14 cellular contexts compared by ENCODE assay signal in genomic region chr19:4582112-4582553, GRCh38. TPM values are rescaled to one million over a fixed set of nuclear protein-coding genes. Genes with fewer than 3 reads are reported as not detected.
DNase-seq lines count a peak whose midpoint lies in the region; ATAC-seq, FAIRE-seq and TF ChIP-seq lines count a peak whose summit lies in the region.
"Had no signal": no experiment of that assay in that cellular context is flagged by ENCODE, and none has a peak within 500 bp of the region (broad histone marks: within the 10 kb centered on the region; RNA-seq: fewer than 3 reads in every experiment).

No MANE protein-coding gene starts in this region.

- H3K4me3 ChIP-seq in A549: no peak overlapping the region
- no peak overlapping the region for H3K4me3 ChIP-seq in DND-41 (ENCODE audit: low read depth in 1 of 2, low read length in 2 of 2)
- H3K4me3 ChIP-seq: SJSA1, thoracic aorta had no signal

- no peaks in the 10 kb centered on the region for H3K9me3 Mint-ChIP-seq in activated naive CD8-positive, alpha-beta T cell treated with anti-CD3 and anti-CD28 coated beads for 36 hours
- H3K9me3 Mint-ChIP-seq in mesothelial cell of epicardium: no peaks in the 10 kb centered on the region

- H3K9ac ChIP-seq in DND-41 (ENCODE audit: low read depth, low read length): no peak overlapping the region

- 62% methylated on average over 7 of the region's 13 CpGs for WGBS in A549 (ENCODE audit: missing lambda C conversion rate)

- ATAC-seq in A549: no peak
- ATAC-seq in DND-41 (ENCODE audit: insufficient read depth, low read depth): no peak

- DNase-seq in A549 (ENCODE audit: low read depth in 1 of 2, low spot score in 1 of 2) (no peak), DND-41 (no peak), mesothelial cell of epicardium (ENCODE audit: low spot score in 2 of 2, unreplicated experiment in 2 of 2) (no peak), NCI-H2196 (lab: John Stamatoyannopoulos, UW; ENCODE audit: unreplicated experiment) (no peak), frontal cortex (ENCODE audit: low spot score in 2 of 2) (no peak), NCI-H774 (lab: John Stamatoyannopoulos, UW) (no peak), NCI-H1417 (lab: John Stamatoyannopoulos, UW) (no peak)
- no peak for DNase-seq in activated naive CD8-positive, alpha-beta T cell treated with anti-CD3 and anti-CD28 coated beads for 36 hours
- DNase-seq: amniotic stem cell, cortex of kidney, NCI-H2107 had no signal

- H3K4me2 ChIP-seq in A549 (peak overlapping the region; percentile 95), DND-41 (ENCODE audit: insufficient read depth, low read length) (0 out of 2 replicates have a peak overlapping the region, but pooled peaks have one; percentile 33)

- H3K27me3 ChIP-seq in DND-41 (ENCODE audit: insufficient read depth, low read length, poor library complexity): peaks cover 40% of the 10 kb centered on the region

- H4K20me1 ChIP-seq in DND-41 (ENCODE audit: insufficient read depth, low read length): peaks cover 4% of the 10 kb centered on the region; the same call in 1 of the 2 replicates

- TF ChIP-seq CTCF in A549 (IDR thresholded peaks at IDR 0.05) (no peak), DND-41 (IDR thresholded peaks at IDR 0.05; ENCODE audit: borderline replicate concordance, extremely low read depth, low read length, poor library complexity, severe bottlenecking) (no peak), mesothelial cell of epicardium (IDR thresholded peaks at IDR 0.05; ENCODE audit: unreplicated experiment) (no peak)

- H3K79me2 ChIP-seq in DND-41 (ENCODE audit: insufficient read depth, low read length): no peaks in the 10 kb centered on the region

- H2AFZ ChIP-seq in DND-41 (ENCODE audit: low read depth, low read length): no peak overlapping the region

- no peak for FAIRE-seq in A549 (lab: Jason Lieb, UNC)
- no peak for FAIRE-seq in frontal cortex (lab: Jason Lieb, UNC)

- CTCF ChIA-PET in A549 (lab: Yijun Ruan, JAX): no interaction called here

- peak overlapping the region; percentile 56 for H3K4me3 Mint-ChIP-seq in activated naive CD8-positive, alpha-beta T cell treated with anti-CD3 and anti-CD28 coated beads for 36 hours
- peak overlapping the region; percentile 76 for H3K4me3 Mint-ChIP-seq in mesothelial cell of epicardium

- no peaks in the 10 kb centered on the region for H3K36me3 Mint-ChIP-seq in activated naive CD8-positive, alpha-beta T cell treated with anti-CD3 and anti-CD28 coated beads for 36 hours
- no peaks in the 10 kb centered on the region for H3K36me3 Mint-ChIP-seq in mesothelial cell of epicardium

- TF ChIP-seq POLR2A in A549 (IDR thresholded peaks at IDR 0.05; ENCODE audit: low read length): no peak

- peaks cover 66% of the 10 kb centered on the region for H3K27me3 Mint-ChIP-seq in activated naive CD8-positive, alpha-beta T cell treated with anti-CD3 and anti-CD28 coated beads for 36 hours
- H3K27me3 Mint-ChIP-seq in mesothelial cell of epicardium (ENCODE audit: low read depth): peaks cover 44% of the 10 kb centered on the region

- H3K4me1 ChIP-seq in A549 (peaks cover 31% of the 10 kb centered on the region), DND-41 (ENCODE audit: insufficient read depth, low read length) (peaks cover 10% of the 10 kb centered on the region)

- no peak for TF ChIP-seq EP300 in A549 (IDR thresholded peaks at IDR 0.05)

- peak overlapping the region in 1 of 2 experiments; percentile 98; a peak in 2 of 6 replicates for H3K27ac ChIP-seq in A549
- H3K27ac ChIP-seq in DND-41 (ENCODE audit: low read length): no peak overlapping the region
- H3K27ac ChIP-seq: SJSA1, thoracic aorta, VCaP had no signal

- no peaks in the 10 kb centered on the region for H3K36me3 ChIP-seq in DND-41 (ENCODE audit: insufficient read depth, low read length)
- H3K36me3 ChIP-seq: SJSA1, thoracic aorta had no signal

- no peaks in the 10 kb centered on the region for H3K4me1 Mint-ChIP-seq in activated naive CD8-positive, alpha-beta T cell treated with anti-CD3 and anti-CD28 coated beads for 36 hours
- peaks cover 7% of the 10 kb centered on the region for H3K4me1 Mint-ChIP-seq in mesothelial cell of epicardium

- H3K27ac Mint-ChIP-seq in activated naive CD8-positive, alpha-beta T cell treated with anti-CD3 and anti-CD28 coated beads for 36 hours: no peak overlapping the region
- H3K27ac Mint-ChIP-seq in mesothelial cell of epicardium: no peak overlapping the region

- POLR2A ChIA-PET in A549 (lab: Yijun Ruan, JAX): no interaction called here

- no peak for TF ChIP-seq RAD21 in A549 (conservative IDR thresholded peaks at IDR 0.05 in 1 of 2, IDR thresholded peaks at IDR 0.05 in 1 of 2)

- no peaks in the 10 kb centered on the region for H3K9me3 ChIP-seq in A549
- H3K9me3 ChIP-seq in DND-41 (ENCODE audit: insufficient read depth, low read length, severe bottlenecking): no peaks in the 10 kb centered on the region
- H3K9me3 ChIP-seq: SJSA1, thoracic aorta had no signal

TF ChIP-seq in A549, 52 proteins besides CTCF, POLR2A, EP300 and RAD21 (continues in another document):
- TF ChIP-seq ESRRA (IDR thresholded peaks at IDR 0.05; ENCODE audit: borderline replicate concordance, low read length) (no peak), NFE2L2 (conservative IDR thresholded peaks at IDR 0.05; ENCODE audit: low read length) (no peak), EHMT2 (IDR thresholded peaks at IDR 0.05; ENCODE audit: low read depth) (no peak), RFX5 (IDR thresholded peaks at IDR 0.05) (no peak), RNF2 (IDR thresholded peaks at IDR 0.05; ENCODE audit: borderline replicate concordance, low read depth) (no peak), FOSL2 (IDR thresholded peaks at IDR 0.05) (no peak), FOSL2 (CRISPR knock-in tag; IDR thresholded peaks at IDR 0.05) (no peak), HOXB5 (CRISPR knock-in tag; IDR thresholded peaks at IDR 0.05) (no peak), NR3C1 (IDR thresholded peaks at IDR 0.05) (no peak), HES2 (IDR thresholded peaks at IDR 0.05) (no peak), TFCP2L1 (CRISPR knock-in tag; IDR thresholded peaks at IDR 0.05) (no peak), CBX8 (IDR thresholded peaks at IDR 0.05) (no peak), HDAC2 (IDR thresholded peaks at IDR 0.05) (no peak)

RNA-seq across cellular contexts. Expression of gene SEMA6B, which starts 22.6 kb away (rescaled TPM):
- 5.4 and 5.7 TPM in 2 replicates for polyA plus RNA-seq in A549 (2011; rRNA removed)
- 8.7 and 11.2 TPM in 2 replicates for polyA plus RNA-seq in A549 (2012; cell fraction: cytosol; rRNA removed)
- polyA plus RNA-seq in A549 (2012; cell fraction: nucleus; rRNA removed): 10.1 and 12.4 TPM in 2 replicates
- polyA plus RNA-seq in A549 (2017; fragmentation: RNase III; extraction: RNeasy Plus Mini Kit Qiagen cat#74134 plus additional on column Dnase treatment): 8.0 to 9.0 TPM (median 9.0 TPM) in 3 replicates
- polyA minus RNA-seq in A549 (2011; rRNA and poly(A)+ RNA removed): 16.0 and 17.2 TPM in 2 replicates
- total RNA-seq in activated naive CD8-positive, alpha-beta T cell treated with anti-CD3 and anti-CD28 coated beads for 36 hours: not detected
- total RNA-seq in mesothelial cell of epicardium: 6.5 to 6.9 TPM (median 6.8 TPM) in 3 replicates
- total RNA-seq in frontal cortex: 33.0 TPM

RNA-seq across cellular contexts. Expression of gene LRG1, which starts 42.3 kb away (rescaled TPM):
- polyA plus RNA-seq in A549 (2011; rRNA removed): 0.18 and 0.21 TPM in 2 replicates
- 0.03 and 0.05 TPM in 2 replicates for polyA plus RNA-seq in A549 (2012; cell fraction: cytosol; rRNA removed)
- polyA plus RNA-seq in A549 (2012; cell fraction: nucleus; rRNA removed): 0.05 and 0.09 TPM in 2 replicates
- 0.03 to 0.04 TPM in 2 of 3 replicates, not detected in the other for polyA plus RNA-seq in A549 (2017; fragmentation: RNase III; extraction: RNeasy Plus Mini Kit Qiagen cat#74134 plus additional on column Dnase treatment)
- 0.08 and 0.19 TPM in 2 replicates for polyA minus RNA-seq in A549 (2011; rRNA and poly(A)+ RNA removed)
- under 1 TPM; 0.19 to 0.38 TPM for total RNA-seq in activated naive CD8-positive, alpha-beta T cell treated with anti-CD3 and anti-CD28 coated beads for 36 hours
- total RNA-seq in mesothelial cell of epicardium: 0.16 TPM in 3 replicates
- total RNA-seq in frontal cortex: under 0.01 TPM
- total RNA-seq: SJSA1 had no signal

RNA-seq across cellular contexts. Expression of gene PLIN5, which starts 47.1 kb away (rescaled TPM):
- 0.04 and 0.25 TPM in 2 replicates for polyA plus RNA-seq in A549 (2011; rRNA removed)
- 0.04 and 0.05 TPM in 2 replicates for polyA plus RNA-seq in A549 (2012; cell fraction: cytosol; rRNA removed)
- 0.31 and 0.49 TPM in 2 replicates for polyA plus RNA-seq in A549 (2012; cell fraction: nucleus; rRNA removed)
- 0.08 to 0.11 TPM in 2 of 3 replicates, not detected in the other for polyA plus RNA-seq in A549 (2017; fragmentation: RNase III; extraction: RNeasy Plus Mini Kit Qiagen cat#74134 plus additional on column Dnase treatment)
- polyA minus RNA-seq in A549 (2011; rRNA and poly(A)+ RNA removed): not detected in 2 replicates
- total RNA-seq in activated naive CD8-positive, alpha-beta T cell treated with anti-CD3 and anti-CD28 coated beads for 36 hours: under 1 TPM; 0.32 to 0.56 TPM
- 0.27 to 0.45 TPM (median 0.38 TPM) in 3 replicates for total RNA-seq in mesothelial cell of epicardium
- total RNA-seq in frontal cortex: 0.82 TPM
- total RNA-seq: SJSA1 had no signal

RNA-seq across cellular contexts. Expression of gene TNFAIP8L1, which starts 57.2 kb away (rescaled TPM):
- polyA plus RNA-seq in A549 (2011; rRNA removed): 3.2 TPM in 2 replicates
- polyA plus RNA-seq in A549 (2012; cell fraction: cytosol; rRNA removed): 3.5 and 4.9 TPM in 2 replicates
- 3.0 TPM in 2 replicates for polyA plus RNA-seq in A549 (2012; cell fraction: nucleus; rRNA removed)
- polyA plus RNA-seq in A549 (2017; fragmentation: RNase III; extraction: RNeasy Plus Mini Kit Qiagen cat#74134 plus additional on column Dnase treatment): 4.9 to 5.9 TPM (median 5.4 TPM) in 3 replicates
- 2.7 and 3.2 TPM in 2 replicates for polyA minus RNA-seq in A549 (2011; rRNA and poly(A)+ RNA removed)
- total RNA-seq in activated naive CD8-positive, alpha-beta T cell treated with anti-CD3 and anti-CD28 coated beads for 36 hours: 10 to 100 TPM; 10.7 to 11.3 TPM
- 7.4 to 8.2 TPM (median 7.7 TPM) in 3 replicates for total RNA-seq in mesothelial cell of epicardium
- total RNA-seq in frontal cortex: 4.5 TPM
